Comparison of ENCODE assay signal across 8 cellular contexts in genomic region chr12:6062427-6063378, GRCh38.
DNase-seq lines count a peak whose midpoint lies in the region; ATAC-seq and TF ChIP-seq lines count a peak whose summit lies in the region.

No MANE protein-coding gene starts in this region.

- CTCF ChIA-PET in GM10248 (lab: Yijun Ruan, JAX) = interaction anchor here (1.0 kb wide), 2 partner anchors 27 to 215 kb away, joined by 3 read pairs; no protein-coding TSS in a partner anchor

- H3K4me3 ChIP-seq in WI38 (ENCODE audit: low read depth, low read length) = no peak overlapping the region

- ATAC-seq in left colon (peak; percentile 81), GM19452 (IDR thresholded peaks at IDR 0.05; ENCODE audit: unreplicated experiment) (no peak), HG03439 (IDR thresholded peaks at IDR 0.05; ENCODE audit: unreplicated experiment) (no peak)

- POLR2A ChIA-PET in GM10248 (lab: Yijun Ruan, JAX) = no interaction called here

- intact Hi-C loops in left colon (cut with DNase I, micrococcal nuclease) = loop anchor here (5.0 to 10.0 kb wide), 3 partner anchors 122 to 225 kb away; no protein-coding TSS in a partner anchor

- DNase-seq in GM10248 (ENCODE audit: extremely low spot score) (peak; percentile 82), left colon (peak; percentile 35 to 54)
- peak; percentile 33 for DNase-seq in central memory CD4-positive, alpha-beta T cell
- peak; percentile 19 to 62 (median 37) for DNase-seq in stimulated activated CD4-positive, alpha-beta T cell treated with anti-CD3 and anti-CD28 coated beads, TNF-alpha, amount 100 ng/mL, for 24 hours (ENCODE audit: low read depth in 3 of 3)

- TF ChIP-seq CTCF in GM10248 (IDR thresholded peaks at IDR 0.05; ENCODE audit: control extremely low read depth, extremely low read depth, low read depth, missing control alignments) (peak; percentile 88), LNCAP (IDR thresholded peaks at IDR 0.05) (peak; percentile 98), WI38 (IDR thresholded peaks at IDR 0.05; ENCODE audit: low read depth, low read length) (peak; percentile 98)
